In genomic region chr5:2415678-2416077, GRCh38 we compare ENCODE assay signal across 1 cellular context.
A peak's percentile ranks its signal among the peaks of the same experiment; 100 is the strongest.
TF ChIP-seq lines count a peak whose summit lies in the region.

No MANE protein-coding gene starts in this region.

TF ChIP-seq in K562, 482 proteins besides CTCF, POLR2A, EP300 and RAD21 (continued from another document):
- TF ChIP-seq CTCFL (IDR thresholded peaks at IDR 0.05; ENCODE audit: borderline replicate concordance, insufficient read depth, low read depth, low read length, poor library complexity, severe bottlenecking) (peak; percentile 57), MED1 (CRISPR knock-in tag; IDR thresholded peaks at IDR 0.05; ENCODE audit: borderline replicate concordance) (no peak), PKNOX1 (IDR thresholded peaks at IDR 0.05) (peak; percentile 70), MAZ (CRISPR knock-in tag; conservative IDR thresholded peaks at IDR 0.05 in 1 of 2, IDR thresholded peaks at IDR 0.05 in 1 of 2) (peak in 1 of 2 experiments; percentile 18; a peak in 1 of 4 replicates), NKRF (IDR thresholded peaks at IDR 0.05; ENCODE audit: borderline replicate concordance) (no peak), SPI1 (IDR thresholded peaks at IDR 0.05; ENCODE audit: borderline replicate concordance, low read depth, low read length) (no peak), ZSCAN29 (IDR thresholded peaks at IDR 0.05) (no peak)
